In the genomic region with DNA sequence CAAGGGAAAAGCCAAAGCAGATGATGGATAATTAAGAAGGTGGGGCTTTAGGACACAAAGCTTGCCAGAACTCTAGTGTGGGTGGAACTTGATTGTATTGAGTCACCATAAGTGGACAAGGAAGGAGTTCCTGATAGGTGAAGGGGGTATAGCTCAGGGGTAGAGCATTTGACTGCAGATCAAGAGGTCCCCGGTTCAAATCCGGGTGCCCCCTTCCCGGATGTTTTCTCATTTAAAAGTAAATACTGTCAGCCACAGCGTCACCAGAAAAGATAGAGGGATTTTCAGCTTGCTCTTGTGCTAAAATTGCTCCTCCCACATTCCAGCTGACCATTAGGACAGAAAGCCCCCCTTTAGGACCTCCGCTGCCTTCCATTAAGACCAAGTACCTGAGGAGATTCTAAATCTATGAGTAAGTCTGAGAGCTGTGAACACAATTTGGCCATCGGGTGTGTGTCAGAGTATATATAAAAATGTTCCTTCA, we compare ENCODE assay signal across 8 cellular contexts. TPM values are rescaled to one million over a fixed set of nuclear protein-coding genes. Genes with fewer than 3 reads are reported as not detected.
DNase-seq lines count a peak whose midpoint lies in the region; ATAC-seq, FAIRE-seq and TF ChIP-seq lines count a peak whose summit lies in the region.

No MANE protein-coding gene starts in this region.

- H3K9me3 ChIP-seq in MG63, result no peaks in the 10 kb centered on the region
- no peaks in the 10 kb centered on the region for H3K9me3 ChIP-seq in adipocyte (ENCODE audit: control insufficient read depth, low read length)
- H3K9me3 ChIP-seq in left lung, result no peaks in the 10 kb centered on the region

- DNase-seq in ELR (ENCODE audit: low read depth) (peak; percentile 96), MG63 (peak; percentile 32), adipocyte (ENCODE audit: low read depth) (peak; percentile 38), left lung (no peak), MV-4-11 (lab: John Stamatoyannopoulos, UW) (no peak), GM12892 (ENCODE audit: insufficient read length) (no peak), GM20000 (ENCODE audit: low spot score) (no peak)
- no peak for DNase-seq in natural killer cell treated with Interleukin-12 subunit alpha and Interleukin-12 subunit beta and Interleukin-15 and Interleukin-18, amount 100 ng/mL, for 72 hours (ENCODE audit: low spot score)

- no peak overlapping the region for H3K27ac Mint-ChIP-seq in natural killer cell treated with Interleukin-12 subunit alpha and Interleukin-12 subunit beta and Interleukin-15 and Interleukin-18, amount 100 ng/mL, for 72 hours

- no peak overlapping the region for H3K9ac ChIP-seq in adipocyte (ENCODE audit: low read length)

- H3K36me3 ChIP-seq in MG63, result peaks cover 21% of the 10 kb centered on the region
- H3K36me3 ChIP-seq in adipocyte (ENCODE audit: control insufficient read depth, insufficient read depth, low read length, severe bottlenecking), result peaks cover 38% of the 10 kb centered on the region
- peaks cover 0 to 29% of the 10 kb centered on the region in 2 donors for H3K36me3 ChIP-seq in left lung

- intact Hi-C loops in left lung (cut with DNase I), result no loop called here

- TF ChIP-seq CTCF in left lung (IDR thresholded peaks at IDR 0.05) (no peak), GM20000 (IDR thresholded peaks at IDR 0.05; ENCODE audit: extremely low read depth, missing control alignments) (no peak)

- peaks cover 2% of the 10 kb centered on the region for H3K9me3 Mint-ChIP-seq in natural killer cell treated with Interleukin-12 subunit alpha and Interleukin-12 subunit beta and Interleukin-15 and Interleukin-18, amount 100 ng/mL, for 72 hours

- H3K27me3 Mint-ChIP-seq in natural killer cell treated with Interleukin-12 subunit alpha and Interleukin-12 subunit beta and Interleukin-15 and Interleukin-18, amount 100 ng/mL, for 72 hours, result no peaks in the 10 kb centered on the region

- no peak for TF ChIP-seq POLR2A in GM12892 (IDR thresholded peaks at IDR 0.05; ENCODE audit: low read depth, low read length)

- no peak overlapping the region for H3K4me3 Mint-ChIP-seq in natural killer cell treated with Interleukin-12 subunit alpha and Interleukin-12 subunit beta and Interleukin-15 and Interleukin-18, amount 100 ng/mL, for 72 hours

- no peaks in the 10 kb centered on the region for H3K27me3 ChIP-seq in MG63
- no peaks in the 10 kb centered on the region for H3K27me3 ChIP-seq in adipocyte (replicated peaks; ENCODE audit: control insufficient read depth, insufficient read depth, low read length)
- H3K27me3 ChIP-seq in left lung, result no peaks in the 10 kb centered on the region

- FAIRE-seq in GM12892 (lab: Jason Lieb, UNC), result no peak

- H3K4me1 ChIP-seq in adipocyte (ENCODE audit: control insufficient read depth, insufficient read depth, low read length) (no peaks in the 10 kb centered on the region), left lung (no peaks in the 10 kb centered on the region)

- peak; percentile 55 for ATAC-seq in left lung
- ATAC-seq in natural killer cell treated with Interleukin-12 subunit alpha and Interleukin-12 subunit beta and Interleukin-15 and Interleukin-18, amount 100 ng/mL, for 72 hours, result no peak

- no peaks in the 10 kb centered on the region for H3K36me3 Mint-ChIP-seq in natural killer cell treated with Interleukin-12 subunit alpha and Interleukin-12 subunit beta and Interleukin-15 and Interleukin-18, amount 100 ng/mL, for 72 hours

- H3K27ac ChIP-seq in left lung, result no peak overlapping the region

- H3K4me1 Mint-ChIP-seq in natural killer cell treated with Interleukin-12 subunit alpha and Interleukin-12 subunit beta and Interleukin-15 and Interleukin-18, amount 100 ng/mL, for 72 hours (ENCODE audit: low read depth in 2 of 2), result peaks cover 8 to 12% of the 10 kb centered on the region in 2 donors

- H3K4me3 ChIP-seq in MG63, result no peak overlapping the region
- no peak overlapping the region for H3K4me3 ChIP-seq in adipocyte (ENCODE audit: low read length)
- no peak overlapping the region for H3K4me3 ChIP-seq in left lung

RNA-seq across cellular contexts. Expression of a gene that starts 36.6 kb away (rescaled TPM):
- 36.2 and 71.1 TPM in 2 replicates for total RNA-seq in MG63 (2014; rRNA removed; shearing (Covaris generic); ENCODE audit: low replicate concordance)
- total RNA-seq in left lung, result 10 to 100 TPM; 11.8 to 12.3 TPM
- total RNA-seq in natural killer cell treated with Interleukin-12 subunit alpha and Interleukin-12 subunit beta and Interleukin-15 and Interleukin-18, amount 100 ng/mL, for 72 hours, result 10 to 100 TPM; 15.1 to 20.6 TPM
- polyA plus RNA-seq in GM12892 (2012; ENCODE audit: missing spikeins), result 26.0 TPM

Comparison
In these comparisons a context has a peak if more than half of its experiments do, and no peak if none do; other contexts are left out.
1. DNase-seq: peak in ELR (single experiment), MG63 (single experiment) and adipocyte (single experiment); none in left lung (0 of 2), MV-4-11 (single experiment), natural killer cell treated with Interleukin-12 subunit alpha and Interleukin-12 subunit beta and Interleukin-15 and Interleukin-18, amount 100 ng/mL, for 72 hours (single experiment), GM12892 (single experiment) and GM20000 (single experiment).